22 cellular contexts compared by ENCODE assay signal in genomic region chr21:32112194-32112593, GRCh38.
"Had no signal": no experiment of that assay in that cellular context is flagged by ENCODE, and none has a peak within 500 bp of the region (broad histone marks: within the 10 kb centered on the region; RNA-seq: fewer than 3 reads in every experiment).

No MANE protein-coding gene starts in this region.

- DNase-seq: activated B cell treated with CpG ODN at 0.5 μM for 24 hours; activated CD4-positive, alpha-beta T cell treated with anti-CD3 and anti-CD28 coated beads for 36 hours; activated CD4-positive, alpha-beta T cell treated with anti-CD3 and anti-CD28 coated beads, Interleukin-2, amount 50 U/mL, for 48 hours; activated naive CD4-positive, alpha-beta T cell treated with Interleukin-2 at 50 U/mL for 16 hours; activated naive CD8-positive, alpha-beta T cell treated with anti-CD3 and anti-CD28 coated beads for 36 hours; activated T-cell treated with anti-CD3 and anti-CD28 coated beads, Interleukin-2, amount 50 U/mL, for 48 hours; amniotic stem cell; dorsolateral prefrontal cortex; effector memory CD8-positive, alpha-beta T cell; glutamatergic neuron; immature natural killer cell; lower lobe of right lung; mesendoderm; mucosa of descending colon; nephron progenitor cell; pancreas; right cardiac atrium; stimulated activated CD4-positive, alpha-beta T cell treated with anti-CD3 and anti-CD28 coated beads, Interleukin-12 subunit alpha, Interleukin-12 subunit beta, amount 100 ng/mL, for 4 hours; stimulated activated naive CD8-positive, alpha-beta T cell treated with anti-CD3 and anti-CD28 coated beads, Interleukin-15, amount 100 ng/mL, for 72 hours had no signal

- H3K36me3 ChIP-seq: lower lobe of right lung, pancreas, tibial nerve had no signal

- H3K9me3 ChIP-seq: breast epithelium, lower lobe of right lung, mucosa of descending colon, pancreas had no signal

- H3K4me3 ChIP-seq: breast epithelium, dorsolateral prefrontal cortex, hepatocyte, lower lobe of right lung, mucosa of descending colon, pancreas, tibial nerve had no signal

- H3K27ac ChIP-seq: breast epithelium, dorsolateral prefrontal cortex, hepatocyte, lower lobe of right lung, pancreas, tibial nerve had no signal

- H3K4me1 ChIP-seq: breast epithelium, lower lobe of right lung, pancreas, tibial nerve had no signal

- H3K27me3 ChIP-seq: breast epithelium, dorsolateral prefrontal cortex, hepatocyte, pancreas, tibial nerve had no signal
